1 cellular context compared by ENCODE assay signal in the genomic region with DNA sequence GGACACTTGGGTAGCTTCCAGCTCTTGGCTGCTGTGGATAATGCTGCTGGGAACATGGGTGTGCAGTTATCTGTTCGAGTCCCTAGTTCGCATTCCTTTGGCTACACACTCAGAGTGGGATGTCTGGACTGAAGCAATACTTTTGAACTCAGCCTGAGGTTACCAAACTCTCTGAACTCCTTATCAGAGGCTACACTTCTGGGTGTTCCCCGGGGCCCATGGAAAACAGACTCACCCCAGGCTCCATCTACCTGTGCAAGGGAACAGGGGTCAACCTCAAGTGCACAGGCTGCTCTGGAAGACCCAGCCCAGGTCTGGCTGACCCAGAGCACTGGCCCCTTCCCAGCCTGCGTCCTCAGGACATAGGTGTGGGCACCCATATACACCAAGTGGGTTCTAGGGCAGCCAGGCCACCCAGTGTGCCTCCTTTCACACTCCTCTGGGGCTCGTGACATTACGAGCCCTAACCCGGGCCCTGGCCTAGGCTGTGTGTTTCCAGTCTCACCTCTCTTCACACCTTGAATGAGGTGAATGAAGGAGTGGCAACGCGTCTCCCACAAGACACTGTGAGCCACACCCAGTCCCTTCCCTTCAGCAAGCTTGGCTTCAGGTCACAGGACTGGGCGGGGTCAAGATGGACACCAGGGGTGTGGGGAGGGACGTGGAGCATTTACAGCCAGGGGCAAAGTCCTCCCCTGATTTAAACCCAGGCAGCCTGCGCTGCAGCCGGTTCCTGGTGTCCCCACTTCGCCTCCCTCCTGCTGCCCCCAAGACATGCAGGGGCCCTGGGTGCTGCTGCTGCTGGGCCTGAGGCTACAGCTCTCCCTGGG.
TF ChIP-seq lines count a peak whose summit lies in the region.

A gene (plus strand): TSS at position 728 of the 830 bp plus-strand sequence. CDS start 47 bp downstream, at position 775.

TF ChIP-seq in HepG2, 621 proteins besides CTCF, POLR2A, EP300 and RAD21:
- TF ChIP-seq RXRA (CRISPR knock-in tag; IDR thresholded peaks at IDR 0.05) (no peak), PHF5A (CRISPR knock-in tag; IDR thresholded peaks at IDR 0.05; ENCODE audit: low read depth, unreplicated experiment) (no peak), KMT2B (CRISPR knock-in tag; IDR thresholded peaks at IDR 0.05) (no peak), ZFX (CRISPR knock-in tag; IDR thresholded peaks at IDR 0.05; ENCODE audit: low read depth) (0 out of 2 replicates have a peak, but pooled peaks have one; percentile 11), ZNF891 (CRISPR knock-in tag; IDR thresholded peaks at IDR 0.05) (peak; percentile 21; the same call in 1 of the 2 replicates), HNF4G (IDR thresholded peaks at IDR 0.05; ENCODE audit: borderline replicate concordance, low read depth, low read length) (no peak), HNF4G (CRISPR knock-in tag; IDR thresholded peaks at IDR 0.05; ENCODE audit: borderline replicate concordance, low read depth) (no peak), CENPT (CRISPR knock-in tag; IDR thresholded peaks at IDR 0.05; ENCODE audit: low read depth) (no peak), ELF4 (CRISPR knock-in tag; IDR thresholded peaks at IDR 0.05; ENCODE audit: borderline replicate concordance) (no peak), FOXP1 (IDR thresholded peaks at IDR 0.05) (no peak), FOXP1 (CRISPR knock-in tag; IDR thresholded peaks at IDR 0.05) (no peak), ZNF672 (CRISPR knock-in tag; IDR thresholded peaks at IDR 0.05) (no peak), ZSCAN20 (CRISPR knock-in tag; IDR thresholded peaks at IDR 0.05; ENCODE audit: borderline replicate concordance) (no peak)
- TF ChIP-seq, protein P1, sequence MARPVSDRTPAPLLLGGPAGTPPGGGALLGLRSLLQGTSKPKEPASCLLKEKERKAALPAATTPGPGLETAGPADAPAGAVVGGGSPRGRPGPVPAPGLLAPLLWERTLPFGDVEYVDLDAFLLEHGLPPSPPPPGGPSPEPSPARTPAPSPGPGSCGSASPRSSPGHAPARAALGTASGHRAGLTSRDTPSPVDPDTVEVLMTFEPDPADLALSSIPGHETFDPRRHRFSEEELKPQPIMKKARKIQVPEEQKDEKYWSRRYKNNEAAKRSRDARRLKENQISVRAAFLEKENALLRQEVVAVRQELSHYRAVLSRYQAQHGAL (CRISPR knock-in tag; IDR thresholded peaks at IDR 0.05; ENCODE audit: not compliant biosample characterization) = no peak
- TF ChIP-seq, protein P2, sequence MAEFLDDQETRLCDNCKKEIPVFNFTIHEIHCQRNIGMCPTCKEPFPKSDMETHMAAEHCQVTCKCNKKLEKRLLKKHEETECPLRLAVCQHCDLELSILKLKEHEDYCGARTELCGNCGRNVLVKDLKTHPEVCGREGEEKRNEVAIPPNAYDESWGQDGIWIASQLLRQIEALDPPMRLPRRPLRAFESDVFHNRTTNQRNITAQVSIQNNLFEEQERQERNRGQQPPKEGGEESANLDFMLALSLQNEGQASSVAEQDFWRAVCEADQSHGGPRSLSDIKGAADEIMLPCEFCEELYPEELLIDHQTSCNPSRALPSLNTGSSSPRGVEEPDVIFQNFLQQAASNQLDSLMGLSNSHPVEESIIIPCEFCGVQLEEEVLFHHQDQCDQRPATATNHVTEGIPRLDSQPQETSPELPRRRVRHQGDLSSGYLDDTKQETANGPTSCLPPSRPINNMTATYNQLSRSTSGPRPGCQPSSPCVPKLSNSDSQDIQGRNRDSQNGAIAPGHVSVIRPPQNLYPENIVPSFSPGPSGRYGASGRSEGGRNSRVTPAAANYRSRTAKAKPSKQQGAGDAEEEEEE (CRISPR knock-in tag; IDR thresholded peaks at IDR 0.05; ENCODE audit: borderline replicate concordance) = no peak
